ENCODE assay signal across 12 cellular contexts in the genomic region with DNA sequence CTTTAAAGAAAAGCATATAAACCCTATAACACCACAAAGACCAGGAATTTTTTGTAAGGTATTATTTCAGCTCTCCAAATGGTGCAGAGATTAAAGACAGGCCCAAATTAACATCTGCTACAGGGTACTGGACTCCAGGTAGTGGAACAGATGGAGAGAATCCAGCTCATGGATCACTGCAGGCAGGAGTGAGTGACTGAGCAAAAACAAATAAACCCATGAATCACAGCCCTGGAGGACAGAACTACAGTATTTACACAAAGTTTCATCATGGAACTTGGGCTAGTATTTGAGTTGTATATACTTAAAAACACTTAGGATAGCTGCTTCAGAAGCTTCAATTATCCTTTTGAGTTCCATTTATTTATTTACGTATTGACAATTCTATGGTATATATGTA.
DNase-seq lines count a peak whose midpoint lies in the region; ATAC-seq, FAIRE-seq and TF ChIP-seq lines count a peak whose summit lies in the region.
"Had no signal": no experiment of that assay in that cellular context is flagged by ENCODE, and none has a peak within 500 bp of the region (broad histone marks: within the 10 kb centered on the region; RNA-seq: fewer than 3 reads in every experiment).

No MANE protein-coding gene starts in this region.

- H3K4me3 ChIP-seq in left ventricle myocardium inferior: no peak overlapping the region
- no peak overlapping the region for H3K4me3 ChIP-seq in heart right ventricle
- H3K4me3 ChIP-seq: body of pancreas, heart left ventricle had no signal

- H3K27ac ChIP-seq in left ventricle myocardium inferior (replicated peaks) (peak overlapping the region; percentile 93), heart right ventricle (peak overlapping the region in 1 of 10 donors; percentile 90), foreskin keratinocyte (no peak overlapping the region)
- H3K27ac ChIP-seq: body of pancreas had no signal

- DNase-seq in left ventricle myocardium inferior: no peak
- DNase-seq in heart right ventricle: no peak
- DNase-seq in amniotic epithelial cell (ENCODE audit: low read depth): peak; percentile 54
- peak; percentile 44 to 56 for DNase-seq in foreskin keratinocyte
- peak; percentile 7 for DNase-seq in urothelium cell line (ENCODE audit: low spot score)
- no peak for DNase-seq in CD1c-positive myeloid dendritic cell (ENCODE audit: extremely low spot score)
- DNase-seq in NCI-H1436 treated with DMSO at 0.1 percent for 48 hours (lab: John Stamatoyannopoulos, UW): no peak
- DNase-seq in NCI-H1105 treated with DMSO at 0.1 percent for 48 hours (lab: John Stamatoyannopoulos, UW): no peak
- DNase-seq: heart left ventricle, Kasumi-1 had no signal

- H3K27me3 ChIP-seq in left ventricle myocardium inferior (ENCODE audit: low read depth) (no peaks in the 10 kb centered on the region), heart right ventricle (no peaks in the 10 kb centered on the region), foreskin keratinocyte (no peaks in the 10 kb centered on the region)
- H3K27me3 ChIP-seq: body of pancreas, heart left ventricle had no signal

- no peak for ATAC-seq in heart right ventricle
- peak; percentile 62 for ATAC-seq in foreskin keratinocyte
- ATAC-seq: body of pancreas, heart left ventricle had no signal

- 94 to 100% methylated on average over 1 of the region's 1 CpG for WGBS in heart right ventricle, 2 donors

- FAIRE-seq in urothelium cell line (lab: Jason Lieb, UNC): no peak
- FAIRE-seq: G401.6 had no signal

- intact Hi-C loops in left ventricle myocardium inferior (cut with micrococcal nuclease): no loop called here
- intact Hi-C loops in heart right ventricle (cut with DNase I): loop anchor here in 4 of 10 donors (5.0 to 10.0 kb wide), 5 partner anchors 91 to 134 kb away; a partner anchor contains a TSS

- peaks cover 41% of the 10 kb centered on the region for H3K4me1 ChIP-seq in left ventricle myocardium inferior
- peaks cover 0 to 48% (median 32%) of the 10 kb centered on the region in 9 donors for H3K4me1 ChIP-seq in heart right ventricle
- H3K4me1 ChIP-seq in foreskin keratinocyte: peaks cover 24% of the 10 kb centered on the region
- H3K4me1 ChIP-seq: body of pancreas had no signal

- H3K9me3 ChIP-seq in left ventricle myocardium inferior (replicated peaks) (no peaks in the 10 kb centered on the region), heart right ventricle (no peaks in the 10 kb centered on the region)
- H3K9me3 ChIP-seq: body of pancreas, heart left ventricle had no signal

- TF ChIP-seq CTCF in left ventricle myocardium inferior (IDR thresholded peaks at IDR 0.05; ENCODE audit: borderline replicate concordance) (no peak), heart right ventricle (IDR thresholded peaks at IDR 0.05) (no peak), foreskin keratinocyte (conservative IDR thresholded peaks at IDR 0.05) (no peak)

- H3K36me3 ChIP-seq in left ventricle myocardium inferior (no peaks in the 10 kb centered on the region), heart right ventricle (no peaks in the 10 kb centered on the region)
- H3K36me3 ChIP-seq: heart left ventricle had no signal

Comparison
In these comparisons a context has a peak if more than half of its experiments do, and no peak if none do; other contexts are left out.
1. DNase-seq: peak in amniotic epithelial cell (single experiment), foreskin keratinocyte (2 of 2) and urothelium cell line (single experiment); none in left ventricle myocardium inferior (single experiment), heart right ventricle (0 of 2), CD1c-positive myeloid dendritic cell (single experiment), NCI-H1436 treated with DMSO at 0.1 percent for 48 hours (single experiment) and NCI-H1105 treated with DMSO at 0.1 percent for 48 hours (single experiment).